ENCODE assay signal across 8 cellular contexts in genomic region chr14:64703393-64704144, GRCh38. TPM values are rescaled to one million over a fixed set of nuclear protein-coding genes. Genes with fewer than 3 reads are reported as not detected.
DNase-seq lines count a peak whose midpoint lies in the region; ATAC-seq and TF ChIP-seq lines count a peak whose summit lies in the region.

No MANE protein-coding gene starts in this region.

- H3K9me3 ChIP-seq in SJCRH30 (replicated peaks): no peaks in the 10 kb centered on the region

- H3K4me3 ChIP-seq in SJCRH30 (peak overlapping the region; percentile 81), fibroblast of mammary gland (ENCODE audit: control insufficient read depth, low read depth, low read length) (peak overlapping the region; percentile 30), rectal smooth muscle tissue (ENCODE audit: low read length) (peak overlapping the region; percentile 90)

- peak; percentile 84 for DNase-seq in DMS79 treated with DMSO at 0.1 percent for 48 hours (lab: John Stamatoyannopoulos, UW)
- DNase-seq in SJCRH30: no peak
- DNase-seq in fibroblast of mammary gland (ENCODE audit: low read depth): no peak
- DNase-seq in KG1 (lab: John Stamatoyannopoulos, UW): no peak
- DNase-seq in iPS-NIHi11 (ENCODE audit: low spot score): no peak
- no peak for DNase-seq in cerebellum (ENCODE audit: low spot score)

- H3K27ac ChIP-seq in SJCRH30 (peak overlapping the region; percentile 67; the same call in 1 of the 2 replicates), rectal smooth muscle tissue (ENCODE audit: low read depth, low read length) (peak overlapping the region; percentile 91)

- H3K9ac ChIP-seq in rectal smooth muscle tissue (ENCODE audit: low read length): peak overlapping the region; percentile 36

- no peaks in the 10 kb centered on the region for H3K36me3 ChIP-seq in SJCRH30
- H3K36me3 ChIP-seq in rectal smooth muscle tissue (ENCODE audit: control insufficient read depth, insufficient read depth, low read length): no peaks in the 10 kb centered on the region

- no peak for ATAC-seq in GM18907 (IDR thresholded peaks at IDR 0.05; ENCODE audit: unreplicated experiment)

- H3K4me1 ChIP-seq in SJCRH30 (peaks cover 15% of the 10 kb centered on the region), rectal smooth muscle tissue (ENCODE audit: control insufficient read depth, insufficient read depth, low read length) (peaks cover 24% of the 10 kb centered on the region)

- H3K27me3 ChIP-seq in SJCRH30: no peaks in the 10 kb centered on the region; the same call in 1 of the 2 replicates
- no peaks in the 10 kb centered on the region for H3K27me3 ChIP-seq in rectal smooth muscle tissue (ENCODE audit: control insufficient read depth, insufficient read depth, low read length)

- TF ChIP-seq CTCF in fibroblast of mammary gland (conservative IDR thresholded peaks at IDR 0.05; ENCODE audit: control insufficient read depth, insufficient read depth, low read depth, low read length): no peak

RNA-seq across cellular contexts. Expression of gene PLEKHG3, which starts 0.7 kb away (rescaled TPM):
- total RNA-seq in SJCRH30 (2014; rRNA removed; shearing (Covaris generic)): 20.9 and 22.4 TPM in 2 replicates
- 5.9 TPM for total RNA-seq in cerebellum

Comparison
In these comparisons a context has a peak if more than half of its experiments do, and no peak if none do; other contexts are left out.
1. H3K4me3 ChIP-seq: peak in every context shown above with its lines; median percentile 90 in rectal smooth muscle tissue; 81 in SJCRH30; 30 in fibroblast of mammary gland.